In genomic region chr3:196414469-196414868, GRCh38 we compare ENCODE assay signal across 1 cellular context.
TF ChIP-seq lines count a peak whose summit lies in the region.

No MANE protein-coding gene starts in this region.

TF ChIP-seq in WTC11, 78 proteins besides CTCF, POLR2A, EP300 and RAD21 (continued from another document):
- TF ChIP-seq ZNF425 (CRISPR knock-in tag; conservative IDR thresholded peaks at IDR 0.05) (no peak), ATF2 (CRISPR knock-in tag; IDR thresholded peaks at IDR 0.05; ENCODE audit: borderline replicate concordance, low read depth) (no peak), MYBL2 (CRISPR knock-in tag; IDR thresholded peaks at IDR 0.05) (no peak), E2F1 (CRISPR knock-in tag; IDR thresholded peaks at IDR 0.05) (no peak), CBFB (CRISPR knock-in tag; IDR thresholded peaks at IDR 0.05; ENCODE audit: low read depth) (no peak), ZNF532 (CRISPR knock-in tag; IDR thresholded peaks at IDR 0.05; ENCODE audit: borderline replicate concordance) (no peak), MAX (CRISPR knock-in tag; IDR thresholded peaks at IDR 0.05) (no peak), NFATC4 (CRISPR knock-in tag; IDR thresholded peaks at IDR 0.05) (no peak)
